Comparison of ENCODE assay signal across 28 cellular contexts in the genomic region with DNA sequence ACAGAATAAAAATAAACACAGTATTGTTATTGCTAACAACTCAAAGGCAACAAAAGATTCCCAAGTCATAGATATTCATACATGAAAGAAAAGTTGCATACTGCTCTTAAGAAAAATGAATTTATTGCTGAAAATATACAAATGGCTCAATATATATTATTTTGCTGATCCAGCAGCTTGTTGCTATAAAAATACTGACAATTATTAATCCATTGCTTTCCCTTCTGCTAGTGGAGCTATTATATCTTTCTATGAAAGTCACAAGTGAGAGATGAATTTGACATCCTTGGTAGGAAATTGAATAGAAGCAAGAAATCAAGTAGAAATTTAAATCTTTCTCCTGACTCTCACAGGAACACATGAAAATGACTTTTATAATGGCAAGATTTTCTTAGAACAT.
"Had no signal": no experiment of that assay in that cellular context is flagged by ENCODE, and none has a peak within 500 bp of the region (broad histone marks: within the 10 kb centered on the region; RNA-seq: fewer than 3 reads in every experiment).

No MANE protein-coding gene starts in this region.

- H3K79me2 ChIP-seq: parathyroid adenoma had no signal

- H3K9ac ChIP-seq: neural progenitor cell, parathyroid adenoma had no signal

- H3K27me3 ChIP-seq: neural progenitor cell, ovary, spleen, stomach, thyroid gland, tibial nerve, upper lobe of left lung, vagina had no signal

- H3K27ac ChIP-seq: neural progenitor cell, ovary, parathyroid adenoma, psoas muscle, skin epidermis, spleen, stomach, thyroid gland, tibial nerve, upper lobe of left lung, vagina had no signal

- H3K4me1 ChIP-seq: parathyroid adenoma, spleen, stomach, thyroid gland, upper lobe of left lung, vagina had no signal

- H2AFZ ChIP-seq: neural progenitor cell, parathyroid adenoma had no signal

- H3K9me3 ChIP-seq: ovary, stomach, thoracic aorta, thyroid gland, tibial nerve, upper lobe of left lung, vagina had no signal

- H3K36me3 ChIP-seq: neural progenitor cell, ovary, spleen, stomach, thoracic aorta, thyroid gland, tibial nerve, upper lobe of left lung, vagina had no signal

- DNase-seq: naive thymus-derived CD8-positive, alpha-beta T cell; nephron progenitor cell; occipital lobe; ovary; posterior cingulate gyrus; psoas muscle; right cardiac atrium; spleen; stimulated activated CD4-positive, alpha-beta T cell treated with anti-CD3 and anti-CD28 coated beads, Interleukin-12 subunit alpha, Interleukin-12 subunit beta, amount 100 ng/mL, for 4 hours; stimulated activated CD4-positive, alpha-beta T cell treated with anti-CD3 and anti-CD28 coated beads, Interleukin-1b, Interleukin-23, amount 100 ng/mL, for 48 hours; stimulated activated CD4-positive, alpha-beta T cell treated with anti-CD3 and anti-CD28 coated beads, Interleukin-4, amount 100 ng/mL, for 24 hours; stimulated activated naive B cell treated with anti-CD40 and anti-IgM and Interleukin-4, amounts not matched to agents 10 μg/mL and 1 μg/mL and 100 μg/mL, for 72 hours; stimulated activated naive CD4-positive, alpha-beta T cell treated with Interleukin-2 at 50 U/mL for 16 hours; stomach; thyroid gland; trophoblast cell; upper lobe of left lung had no signal

- H3K4me3 ChIP-seq: neural progenitor cell, ovary, psoas muscle, skin epidermis, smooth muscle cell, spleen, stomach, thoracic aorta, thyroid gland, tibial nerve, upper lobe of left lung, vagina had no signal

- ATAC-seq: naive thymus-derived CD8-positive, alpha-beta T cell; natural killer cell treated with Interleukin-12 subunit alpha and Interleukin-12 subunit beta and Interleukin-15 and Interleukin-18, amount 100 ng/mL, for 72 hours; psoas muscle; right cardiac atrium; sciatic nerve; stimulated activated effector memory CD8-positive, alpha-beta T cell treated with anti-CD3 and anti-CD28 coated beads, Interleukin-12 subunit alpha, Interleukin-12 subunit beta, amount 100 ng/mL, for 72 hours; stimulated activated naive B cell treated with anti-CD40 and anti-IgM and Interleukin-4, amounts not matched to agents 10 μg/mL and 1 μg/mL and 100 μg/mL, for 72 hours had no signal

- H3K4me2 ChIP-seq: neural progenitor cell, smooth muscle cell had no signal

- FAIRE-seq: urothelium cell line had no signal
